14 cellular contexts compared by ENCODE assay signal in genomic region chr4:153234923-153235322, GRCh38. TPM values are rescaled to one million over a fixed set of nuclear protein-coding genes. Genes with fewer than 3 reads are reported as not detected.
DNase-seq lines count a peak whose midpoint lies in the region; FAIRE-seq and TF ChIP-seq lines count a peak whose summit lies in the region.
"Had no signal": no experiment of that assay in that cellular context is flagged by ENCODE, and none has a peak within 500 bp of the region (broad histone marks: within the 10 kb centered on the region; RNA-seq: fewer than 3 reads in every experiment).

No MANE protein-coding gene starts in this region.

- no peaks in the 10 kb centered on the region for H3K9me3 Mint-ChIP-seq in astrocyte (ENCODE audit: unreplicated experiment)
- H3K9me3 Mint-ChIP-seq: CD8-positive, alpha-beta memory T cell; neural crest cell had no signal

- H3K27me3 Mint-ChIP-seq in astrocyte (ENCODE audit: low read depth, unreplicated experiment): no peaks in the 10 kb centered on the region

- no peak for TF ChIP-seq CTCF in astrocyte (IDR thresholded peaks at IDR 0.05; ENCODE audit: insufficient read depth, low read depth, low read length)
- TF ChIP-seq CTCF in keratinocyte (optimal IDR thresholded peaks at IDR 0.05 in 1 of 3, IDR thresholded peaks at IDR 0.05 in 1 of 3, conservative IDR thresholded peaks at IDR 0.05 in 1 of 3; ENCODE audit: extremely low read depth in 1 of 3, insufficient read depth in 2 of 3, low read length in 3 of 3): no peak
- TF ChIP-seq CTCF in osteoblast (IDR thresholded peaks at IDR 0.05; ENCODE audit: extremely low read depth, low read depth, low read length): no peak

- H3K36me3 Mint-ChIP-seq in astrocyte (ENCODE audit: low read depth, unreplicated experiment): peaks cover 5% of the 10 kb centered on the region

- no peaks in the 10 kb centered on the region for H3K9me1 ChIP-seq in keratinocyte (ENCODE audit: control insufficient read depth, extremely low read depth, insufficient read depth, low read length)

- H3K79me2 ChIP-seq in astrocyte (ENCODE audit: insufficient read depth, low read length) (peaks cover 20% of the 10 kb centered on the region), keratinocyte (ENCODE audit: control insufficient read depth, insufficient read depth, low read length) (peaks cover 3% of the 10 kb centered on the region), osteoblast (ENCODE audit: insufficient read depth, low read length) (peaks cover 6% of the 10 kb centered on the region)

- in situ Hi-C loops in KBM-7 (cut with MboI; ENCODE audit: low pct_unique_long_range_greater_than_20kb, low sequenced_read_pairs): no loop called here
- in situ Hi-C loops in G401 (cut with HindIII; ENCODE audit: low sequenced_read_pairs): no loop called here

- H3K9ac ChIP-seq in astrocyte (ENCODE audit: low read length) (no peak overlapping the region), keratinocyte (ENCODE audit: control insufficient read depth, extremely low read depth, insufficient read depth, low read length) (no peak overlapping the region)

- H4K20me1 ChIP-seq in astrocyte (ENCODE audit: insufficient read depth, low read length): peaks cover 52% of the 10 kb centered on the region
- no peaks in the 10 kb centered on the region for H4K20me1 ChIP-seq in keratinocyte (ENCODE audit: control insufficient read depth, extremely low read depth, insufficient read depth, low read length)
- H4K20me1 ChIP-seq in osteoblast (ENCODE audit: insufficient read depth, low read length): peaks cover 23% of the 10 kb centered on the region

- H3K27me3 ChIP-seq in astrocyte (ENCODE audit: insufficient read depth, low read length) (no peaks in the 10 kb centered on the region), keratinocyte (ENCODE audit: control insufficient read depth, extremely low read depth, insufficient read depth, low read length) (no peaks in the 10 kb centered on the region), osteoblast (ENCODE audit: insufficient read depth, low read length) (no peaks in the 10 kb centered on the region)

- H3K4me3 ChIP-seq in astrocyte (ENCODE audit: insufficient read depth, low read depth, low read length): no peak overlapping the region
- H3K4me3 ChIP-seq in keratinocyte (ENCODE audit: control insufficient read depth in 2 of 3, extremely low read depth in 1 of 3, insufficient read depth in 2 of 3, low read depth in 1 of 3, low read length in 3 of 3): no peak overlapping the region
- no peak overlapping the region for H3K4me3 ChIP-seq in osteoblast (ENCODE audit: insufficient read depth, low read length)

- H2AFZ ChIP-seq in astrocyte (ENCODE audit: low read depth, low read length) (no peak overlapping the region), keratinocyte (ENCODE audit: control insufficient read depth, low read length) (no peak overlapping the region), osteoblast (ENCODE audit: low read length) (no peak overlapping the region)

- dilution Hi-C loops in keratinocyte (cut with MboI; ENCODE audit: extremely low pct_ligation_motif_present, low sequenced_read_pairs): no loop called here

- H3K9me3 ChIP-seq in astrocyte (ENCODE audit: insufficient read depth, low read depth, low read length): no peaks in the 10 kb centered on the region
- no peaks in the 10 kb centered on the region for H3K9me3 ChIP-seq in keratinocyte (ENCODE audit: control insufficient read depth, low read depth, low read length)
- no peaks in the 10 kb centered on the region for H3K9me3 ChIP-seq in osteoblast (ENCODE audit: low read depth, low read length)

- H3K36me3 ChIP-seq in astrocyte (ENCODE audit: insufficient read depth, low read length) (no peaks in the 10 kb centered on the region), keratinocyte (ENCODE audit: control insufficient read depth in 2 of 2, extremely low read depth in 1 of 2, insufficient read depth in 2 of 2, low read length in 2 of 2) (no peaks in the 10 kb centered on the region), osteoblast (ENCODE audit: insufficient read depth, low read length) (no peaks in the 10 kb centered on the region)

- FAIRE-seq in astrocyte (lab: Jason Lieb, UNC) (no peak), keratinocyte (lab: Jason Lieb, UNC) (peak; percentile 61)

- peaks cover 21% of the 10 kb centered on the region for H3K4me1 Mint-ChIP-seq in astrocyte (ENCODE audit: low read depth, unreplicated experiment)

- H3K27ac ChIP-seq in astrocyte (ENCODE audit: low read depth, low read length) (no peak overlapping the region), keratinocyte (ENCODE audit: control insufficient read depth, insufficient read depth, low read length) (no peak overlapping the region), osteoblast (ENCODE audit: low read depth, low read length) (no peak overlapping the region)

- H3K4me1 ChIP-seq in astrocyte (ENCODE audit: insufficient read depth, low read length): peaks cover 19% of the 10 kb centered on the region
- peaks cover 28% of the 10 kb centered on the region for H3K4me1 ChIP-seq in keratinocyte (ENCODE audit: control insufficient read depth, extremely low read depth, insufficient read depth, low read length)
- peaks cover 26% of the 10 kb centered on the region for H3K4me1 ChIP-seq in osteoblast (ENCODE audit: insufficient read depth, low read length)

- H3K27ac Mint-ChIP-seq in astrocyte (ENCODE audit: unreplicated experiment): no peak overlapping the region
- H3K27ac Mint-ChIP-seq: CD8-positive, alpha-beta memory T cell had no signal

- H3K4me3 Mint-ChIP-seq in astrocyte (ENCODE audit: unreplicated experiment): no peak overlapping the region
- H3K4me3 Mint-ChIP-seq: CD8-positive, alpha-beta memory T cell; neural crest cell had no signal

- peak overlapping the region; percentile 30 for H3K4me2 ChIP-seq in astrocyte (ENCODE audit: low read length)
- H3K4me2 ChIP-seq in keratinocyte (ENCODE audit: control insufficient read depth, extremely low read depth, insufficient read depth, low read depth, low read length): peak overlapping the region; percentile 88
- H3K4me2 ChIP-seq in osteoblast (ENCODE audit: insufficient read depth, low read length): no peak overlapping the region

- DNase-seq in EL: peak; percentile 47
- DNase-seq in KBM-7: peak; percentile 46
- peak; percentile 78 for DNase-seq in astrocyte (ENCODE audit: low read depth)
- no peak for DNase-seq in keratinocyte (ENCODE audit: low read depth, low spot score)
- no peak for DNase-seq in G401 (ENCODE audit: low spot score)
- DNase-seq in osteoblast (ENCODE audit: insufficient read length, low spot score, missing footprints): no peak
- DNase-seq in hypothalamus (lab: John Stamatoyannopoulos, UW): no peak
- DNase-seq: activated T-cell treated with anti-CD3 and anti-CD28 coated beads for 4 hours; CD8-positive, alpha-beta memory T cell; glutamatergic neuron; NCI-H1930; NCI-H748 treated with DMSO at 0.1 percent for 48 hours; SHP77 had no signal

RNA-seq across cellular contexts. Expression of gene TRIM2, which starts 30.7 kb away (rescaled TPM):
- total RNA-seq in astrocyte (46.4 and 51.8 TPM in 2 replicates), osteoblast (39.8 and 54.5 TPM in 2 replicates)
- 9.0 to 12.2 TPM (median 10.6 TPM) in 3 replicates for polyA plus RNA-seq in keratinocyte
- 1.9 TPM for polyA plus RNA-seq in keratinocyte (2011; ENCODE audit: low read depth)
- 7.8 and 11.6 TPM in 2 replicates for polyA plus RNA-seq in keratinocyte (2011; cell fraction: cytosol; rRNA removed)
- 11.4 and 12.4 TPM in 2 replicates for polyA plus RNA-seq in keratinocyte (2011; cell fraction: nucleus; rRNA removed)
- polyA plus RNA-seq in keratinocyte (2012; ENCODE audit: low replicate concordance): 5.1 and 7.5 TPM in 2 replicates
- 29.5 to 42.4 TPM (median 38.2 TPM) in 3 replicates for polyA minus RNA-seq in keratinocyte
- polyA minus RNA-seq in keratinocyte (2011; cell fraction: cytosol; rRNA and poly(A)+ RNA removed): 28.0 TPM
- 26.3 and 37.5 TPM in 2 replicates for polyA minus RNA-seq in keratinocyte (2011; cell fraction: nucleus; rRNA and poly(A)+ RNA removed)
- 0.44 and 0.62 TPM in 2 replicates for total RNA-seq in G401 (2014; rRNA removed; shearing (Covaris generic))

Comparison
In these comparisons a context has a peak if more than half of its experiments do, and no peak if none do; other contexts are left out.
1. DNase-seq: peak in EL (single experiment), KBM-7 (single experiment) and astrocyte (single experiment); none in keratinocyte (single experiment), G401 (single experiment), osteoblast (single experiment) and hypothalamus (0 of 51).
2. RNA of gene TRIM2, which starts 30.7 kb away (total RNA-seq): 46.4 to 51.8 TPM in astrocyte and 39.8 to 54.5 TPM in osteoblast; 0.44 to 0.62 TPM in G401; every median in the first group is over 10 times any median in the second.